ENCODE assay signal across 14 cellular contexts in genomic region chr19:40771101-40771539, GRCh38. TPM values are rescaled to one million over a fixed set of nuclear protein-coding genes. Genes with fewer than 3 reads are reported as not detected.
A peak's percentile ranks its signal among the peaks of the same experiment; 100 is the strongest.
DNase-seq lines count a peak whose midpoint lies in the region; ATAC-seq, FAIRE-seq and TF ChIP-seq lines count a peak whose summit lies in the region.
"Had no signal": no experiment of that assay in that cellular context is flagged by ENCODE, and none has a peak within 500 bp of the region (broad histone marks: within the 10 kb centered on the region; RNA-seq: fewer than 3 reads in every experiment).

No MANE protein-coding gene starts in this region.

- ATAC-seq in A549 (peak in 1 of 2 experiments; percentile 6; a peak in 2 of 6 replicates), GM18907 (IDR thresholded peaks at IDR 0.05; ENCODE audit: unreplicated experiment) (no peak), omental fat pad (ENCODE audit: low FRiP score) (no peak), HG03354 (IDR thresholded peaks at IDR 0.05; ENCODE audit: poor library complexity, severe bottlenecking, unreplicated experiment) (no peak)

- H3K4me2 ChIP-seq in A549 (no peak overlapping the region), OCI-LY1 (ENCODE audit: low read length) (no peak overlapping the region)

- no peaks in the 10 kb centered on the region for H3K9me3 Mint-ChIP-seq in endothelial cell (ENCODE audit: unreplicated experiment)

- CTCF ChIA-PET in A549 (lab: Yijun Ruan, JAX), result interaction anchor here (1.3 to 3.8 kb wide), 5 partner anchors 27 to 136 kb away, joined by 5 to 18 read pairs (median 7); partner anchors contain the start of gene EGLN2

- H3K27ac ChIP-seq in A549 (no peak overlapping the region), OCI-LY1 (ENCODE audit: low read depth, low read length, poor library complexity, severe bottlenecking) (peak overlapping the region; percentile 61)
- H3K27ac ChIP-seq: parathyroid adenoma had no signal

- H3K4me1 ChIP-seq in A549, result no peaks in the 10 kb centered on the region
- H3K4me1 ChIP-seq in OCI-LY1 (ENCODE audit: insufficient read depth, low read length, severe bottlenecking), result peaks cover 25% of the 10 kb centered on the region
- H3K4me1 ChIP-seq: parathyroid adenoma had no signal

- no peaks in the 10 kb centered on the region for H4K20me1 ChIP-seq in OCI-LY1 (ENCODE audit: insufficient read depth, low read length)

- POLR2A ChIA-PET in A549 (lab: Yijun Ruan, JAX), result interaction anchor here (1.7 kb wide), 1 partner anchor 21 kb away, joined by 4 read pairs; the partner anchor contains the start of gene ACTMAP

- peaks cover 2% of the 10 kb centered on the region; the same call in 1 of the 3 replicates for H3K9me3 ChIP-seq in A549
- no peaks in the 10 kb centered on the region for H3K9me3 ChIP-seq in OCI-LY1 (ENCODE audit: low read length)

- in situ Hi-C loops in Caki2 (cut with HindIII; ENCODE audit: low pct_unique_long_range_greater_than_20kb, low sequenced_read_pairs), result no loop called here

- no peak for TF ChIP-seq RAD21 in A549 (conservative IDR thresholded peaks at IDR 0.05 in 1 of 2, IDR thresholded peaks at IDR 0.05 in 1 of 2)

- no peak overlapping the region for H3K4me3 ChIP-seq in A549
- no peak overlapping the region for H3K4me3 ChIP-seq in OCI-LY1 (ENCODE audit: low read depth, low read length, poor library complexity, severe bottlenecking)

- peaks cover 15% of the 10 kb centered on the region for H3K36me3 Mint-ChIP-seq in endothelial cell (ENCODE audit: low read depth, unreplicated experiment)

- DNase-seq in A549 (ENCODE audit: low read depth in 1 of 2, low spot score in 1 of 2) (peak in 1 of 2 experiments; percentile 80), Caki2 (ENCODE audit: low read depth) (peak; percentile 60), endothelial cell (ENCODE audit: low spot score) (no peak), omental fat pad (ENCODE audit: low spot score) (no peak), germinal center (ENCODE audit: low spot score) (no peak)
- DNase-seq: activated CD8-positive, alpha-beta memory T cell treated with anti-CD3 and anti-CD28 coated beads, Interleukin-2, amount 50 U/mL, for 48 hours; anterior cingulate cortex; hippocampal formation; mesenchymal stem cell; NCI-H1436 treated with DMSO at 0.1 percent for 48 hours had no signal

- H3K27me3 ChIP-seq in OCI-LY1 (ENCODE audit: insufficient read depth, low read length), result no peaks in the 10 kb centered on the region

- FAIRE-seq in A549 (lab: Jason Lieb, UNC), result no peak

- no peaks in the 10 kb centered on the region for H3K9me2 ChIP-seq in OCI-LY1 (ENCODE audit: low read depth, low read length)

- H3F3A ChIP-seq in OCI-LY1 (ENCODE audit: insufficient read depth, low read length), result no peaks in the 10 kb centered on the region; the same call in 1 of the 2 replicates

- H3K9ac ChIP-seq in OCI-LY1 (ENCODE audit: low read length), result no peak overlapping the region
- H3K9ac ChIP-seq: parathyroid adenoma had no signal

- peaks cover 39% of the 10 kb centered on the region for H3K36me3 ChIP-seq in OCI-LY1 (ENCODE audit: insufficient read depth, low read length)

- no peak for TF ChIP-seq POLR2A in A549 (IDR thresholded peaks at IDR 0.05; ENCODE audit: low read length)

- no peaks in the 10 kb centered on the region for H3K79me2 ChIP-seq in OCI-LY1 (ENCODE audit: insufficient read depth, low read length)
- H3K79me2 ChIP-seq: parathyroid adenoma had no signal

- no peak for TF ChIP-seq EP300 in A549 (IDR thresholded peaks at IDR 0.05)

- no peak for TF ChIP-seq CTCF in A549 (IDR thresholded peaks at IDR 0.05)
- no peak for TF ChIP-seq CTCF in OCI-LY1 (IDR thresholded peaks at IDR 0.05; ENCODE audit: low read length)
- no peak for TF ChIP-seq CTCF in endothelial cell (IDR thresholded peaks at IDR 0.05; ENCODE audit: unreplicated experiment)
- TF ChIP-seq CTCF in omental fat pad (IDR thresholded peaks at IDR 0.05), result no peak

- 89% methylated on average over 8 of the region's 8 CpGs for WGBS in A549 (ENCODE audit: missing lambda C conversion rate)

- H3K4me1 Mint-ChIP-seq in endothelial cell (ENCODE audit: unreplicated experiment), result no peaks in the 10 kb centered on the region

- no peak overlapping the region for H2AFZ ChIP-seq in OCI-LY1 (ENCODE audit: low read length)
- H2AFZ ChIP-seq: parathyroid adenoma had no signal

- H3K27ac Mint-ChIP-seq in endothelial cell (ENCODE audit: unreplicated experiment), result peak overlapping the region; percentile 54

- peak overlapping the region; percentile 66 for H3K4me3 Mint-ChIP-seq in endothelial cell (ENCODE audit: unreplicated experiment)

- H3K27me3 Mint-ChIP-seq in endothelial cell (ENCODE audit: unreplicated experiment), result no peaks in the 10 kb centered on the region

TF ChIP-seq in A549, 52 proteins besides CTCF, POLR2A, EP300 and RAD21:
- TF ChIP-seq MAFK (IDR thresholded peaks at IDR 0.05; ENCODE audit: partially characterized antibody) (peak; percentile 82), PHF8 (IDR thresholded peaks at IDR 0.05; ENCODE audit: borderline replicate concordance, low read depth) (no peak), HOXB5 (CRISPR knock-in tag; IDR thresholded peaks at IDR 0.05) (no peak), RFX5 (IDR thresholded peaks at IDR 0.05) (peak; percentile 60; the same call in 1 of the 2 replicates)

RNA-seq across cellular contexts. Expression of gene MIA, which starts 4.2 kb away (rescaled TPM):
- polyA plus RNA-seq in A549 (2011; rRNA removed) (not detected in 2 replicates), A549 (2017; fragmentation: RNase III; extraction: RNeasy Plus Mini Kit Qiagen cat#74134 plus additional on column Dnase treatment) (not detected in 3 replicates)
- polyA plus RNA-seq in A549 (2012; cell fraction: cytosol; rRNA removed), result not detected in 2 replicates
- 0.48 and 2.0 TPM in 2 replicates for polyA plus RNA-seq in A549 (2012; cell fraction: nucleus; rRNA removed)
- polyA minus RNA-seq in A549 (2011; rRNA and poly(A)+ RNA removed), result 1.8 TPM in 1 of 2 replicates, not detected in the other
- not detected in 2 replicates for total RNA-seq in Caki2 (2014; rRNA removed; shearing (Covaris generic); ENCODE audit: low replicate concordance)
- total RNA-seq in endothelial cell (ENCODE audit: unreplicated experiment) (not detected), omental fat pad (not detected)

RNA-seq across cellular contexts. Expression of gene RAB4B, which starts 6.9 kb away (rescaled TPM):
- polyA plus RNA-seq in A549 (2011; rRNA removed) (20.7 and 25.0 TPM in 2 replicates), A549 (2017; fragmentation: RNase III; extraction: RNeasy Plus Mini Kit Qiagen cat#74134 plus additional on column Dnase treatment) (17.1 to 23.3 TPM (median 22.9 TPM) in 3 replicates)
- 30.0 and 35.6 TPM in 2 replicates for polyA plus RNA-seq in A549 (2012; cell fraction: cytosol; rRNA removed)
- 39.3 and 46.0 TPM in 2 replicates for polyA plus RNA-seq in A549 (2012; cell fraction: nucleus; rRNA removed)
- 6.9 and 13.6 TPM in 2 replicates for polyA minus RNA-seq in A549 (2011; rRNA and poly(A)+ RNA removed)
- 62.7 and 79.7 TPM in 2 replicates for total RNA-seq in Caki2 (2014; rRNA removed; shearing (Covaris generic); ENCODE audit: low replicate concordance)
- total RNA-seq in endothelial cell (ENCODE audit: unreplicated experiment) (29.2 TPM), omental fat pad (10 to 100 TPM; 20.0 to 37.0 (median 21.7) TPM)

RNA-seq across cellular contexts. Expression of gene SNRPA, which starts 20.1 kb away (rescaled TPM):
- polyA plus RNA-seq in A549 (2011; rRNA removed) (235 and 236 TPM in 2 replicates), A549 (2017; fragmentation: RNase III; extraction: RNeasy Plus Mini Kit Qiagen cat#74134 plus additional on column Dnase treatment) (141 to 155 TPM (median 143 TPM) in 3 replicates)
- polyA plus RNA-seq in A549 (2012; cell fraction: cytosol; rRNA removed), result 265 and 288 TPM in 2 replicates
- 267 and 341 TPM in 2 replicates for polyA plus RNA-seq in A549 (2012; cell fraction: nucleus; rRNA removed)
- polyA minus RNA-seq in A549 (2011; rRNA and poly(A)+ RNA removed), result 390 and 504 TPM in 2 replicates
- 51.1 and 64.3 TPM in 2 replicates for total RNA-seq in Caki2 (2014; rRNA removed; shearing (Covaris generic); ENCODE audit: low replicate concordance)
- total RNA-seq in endothelial cell (ENCODE audit: unreplicated experiment) (101 TPM), omental fat pad (10 to 100 TPM; 34.8 to 46.8 (median 41.0) TPM)

RNA-seq across cellular contexts. Expression of gene ACTMAP, which starts 20.8 kb away (rescaled TPM):
- polyA plus RNA-seq in A549 (2011; rRNA removed) (7.8 and 11.7 TPM in 2 replicates), A549 (2017; fragmentation: RNase III; extraction: RNeasy Plus Mini Kit Qiagen cat#74134 plus additional on column Dnase treatment) (14.1 to 18.5 TPM (median 14.8 TPM) in 3 replicates)
- 13.0 and 16.7 TPM in 2 replicates for polyA plus RNA-seq in A549 (2012; cell fraction: cytosol; rRNA removed)
- 40.2 and 46.1 TPM in 2 replicates for polyA plus RNA-seq in A549 (2012; cell fraction: nucleus; rRNA removed)
- polyA minus RNA-seq in A549 (2011; rRNA and poly(A)+ RNA removed), result 13.9 and 15.5 TPM in 2 replicates
- 3.3 and 5.2 TPM in 2 replicates for total RNA-seq in Caki2 (2014; rRNA removed; shearing (Covaris generic); ENCODE audit: low replicate concordance)
- total RNA-seq in endothelial cell (ENCODE audit: unreplicated experiment) (24.6 TPM), omental fat pad (1 to 10 TPM; 3.2 to 3.8 (median 3.5) TPM)

RNA-seq across cellular contexts. Expression of gene EGLN2, which starts 27.9 kb away (rescaled TPM):
- polyA plus RNA-seq in A549 (2011; rRNA removed) (34.7 and 45.5 TPM in 2 replicates), A549 (2017; fragmentation: RNase III; extraction: RNeasy Plus Mini Kit Qiagen cat#74134 plus additional on column Dnase treatment) (79.2 to 81.4 TPM (median 80.3 TPM) in 3 replicates)
- polyA plus RNA-seq in A549 (2012; cell fraction: cytosol; rRNA removed), result 107 and 141 TPM in 2 replicates
- polyA plus RNA-seq in A549 (2012; cell fraction: nucleus; rRNA removed), result 199 and 212 TPM in 2 replicates
- polyA minus RNA-seq in A549 (2011; rRNA and poly(A)+ RNA removed), result 72.7 and 78.7 TPM in 2 replicates
- 98.8 and 138 TPM in 2 replicates for total RNA-seq in Caki2 (2014; rRNA removed; shearing (Covaris generic); ENCODE audit: low replicate concordance)
- total RNA-seq in endothelial cell (ENCODE audit: unreplicated experiment) (146 TPM), omental fat pad (100 to 1,000 TPM in 2 of 4 donors, 10 to 100 TPM in 2; 91.6 to 107 (median 101) TPM)
